ENCODE assay signal across 9 cellular contexts in the genomic region with DNA sequence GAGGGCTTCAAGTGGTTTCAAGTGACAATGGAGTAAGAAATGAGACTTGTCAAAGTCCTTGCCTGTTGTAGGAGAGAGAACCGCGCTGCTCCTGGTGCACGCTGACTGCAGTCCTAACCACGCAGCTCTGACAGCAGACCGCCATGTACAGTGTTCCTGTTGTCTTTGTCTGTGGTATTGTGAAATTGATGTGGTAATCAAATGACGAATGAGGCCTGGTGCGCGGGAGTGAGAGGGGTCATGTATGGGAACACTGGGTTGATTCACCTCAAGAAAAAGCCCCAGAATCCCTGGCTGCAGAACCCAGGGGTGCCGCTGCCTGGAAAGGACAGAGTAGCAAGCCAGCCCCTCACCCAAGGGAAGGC.
A peak's percentile ranks its signal among the peaks of the same experiment; 100 is the strongest.
DNase-seq lines count a peak whose midpoint lies in the region; ATAC-seq, FAIRE-seq and TF ChIP-seq lines count a peak whose summit lies in the region.
"Had no signal": no experiment of that assay in that cellular context is flagged by ENCODE, and none has a peak within 500 bp of the region (broad histone marks: within the 10 kb centered on the region; RNA-seq: fewer than 3 reads in every experiment).

No MANE protein-coding gene starts in this region.

- no peak overlapping the region for H3K27ac ChIP-seq in HepG2 (ENCODE audit: extremely low read length, insufficient read depth, low read length)

- no peaks in the 10 kb centered on the region for H3K27me3 ChIP-seq in HepG2 (ENCODE audit: control insufficient read depth in 1 of 2, insufficient read depth in 2 of 2, low read length in 2 of 2)

- no peaks in the 10 kb centered on the region for H3K4me1 ChIP-seq in HepG2 (ENCODE audit: insufficient read depth, low read length)

- intact Hi-C loops in HepG2 (cut with micrococcal nuclease; ENCODE audit: unreplicated experiment) = no loop called here

- ATAC-seq in HepG2 (no peak), HG03442 (IDR thresholded peaks at IDR 0.05; ENCODE audit: unreplicated experiment) (no peak)

- POLR2A ChIA-PET in HepG2 (lab: Yijun Ruan, JAX) = no interaction called here

- H3K79me2 ChIP-seq in HepG2 (ENCODE audit: insufficient read depth, low read length) = no peaks in the 10 kb centered on the region

- BruUV-seq in HepG2 (replicated peaks; lab: Mats Ljungman, UMichigan) = no TSS peak

- DNase-seq in activated naive CD4-positive, alpha-beta T cell treated with Interleukin-2 at 50 U/mL for 16 hours = peak; percentile 77
- DNase-seq in HepG2 (ENCODE audit: low spot score) = no peak
- DNase-seq in stimulated activated CD8-positive, alpha-beta memory T cell treated with anti-CD3 and anti-CD28 coated beads, Interleukin-4, amount 100 ng/mL, for 48 hours = peak; percentile 83
- DNase-seq in HPDE6-E6E7 (ENCODE audit: extremely low spot score) = no peak
- no peak for DNase-seq in putamen (ENCODE audit: low spot score)
- DNase-seq in NCI-H1436 treated with DMSO at 0.1 percent for 48 hours (lab: John Stamatoyannopoulos, UW) = no peak

- H3K9ac ChIP-seq in HepG2 (ENCODE audit: insufficient read depth, low read depth, low read length) = no peak overlapping the region

- no peak overlapping the region for H3K4me3 ChIP-seq in HepG2 (replicated peaks in 1 of 3; ENCODE audit: insufficient read depth in 1 of 3, low read depth in 2 of 3, low read length in 3 of 3)

- FAIRE-seq in HepG2 (lab: Jason Lieb, UNC) = no peak
- FAIRE-seq: colon had no signal

- no peak for TF ChIP-seq CTCF in HepG2 (CRISPR knock-in tag; IDR thresholded peaks at IDR 0.05)

- no peaks in the 10 kb centered on the region for H3K9me3 ChIP-seq in HepG2 (ENCODE audit: low read length)

- CTCF ChIA-PET in HepG2 (lab: Yijun Ruan, JAX; ENCODE audit: low intra/inter-chr PET ratio, low total read pairs) = no interaction called here

- TF ChIP-seq EP300 in HepG2 (IDR thresholded peaks at IDR 0.05; ENCODE audit: low read depth in 2 of 2, low read length in 2 of 2) = no peak
- TF ChIP-seq EP300 in HepG2 (CRISPR knock-in tag; IDR thresholded peaks at IDR 0.05; ENCODE audit: borderline replicate concordance) = no peak

- in situ Hi-C loops in HepG2 (cut with HindIII; ENCODE audit: extremely low pct_ligation_motif_present, low pct_unique_long_range_greater_than_20kb) = no loop called here

- no peak overlapping the region for H3K4me2 ChIP-seq in HepG2 (ENCODE audit: low read depth, low read length)

- 90% methylated on average over 9 of the region's 9 CpGs for WGBS in HepG2 (ENCODE audit: low lambda C conversion rate)

- peaks cover 0 to 1% of the 10 kb centered on the region in 2 experiments; a peak in 2 of 5 replicates for H3K36me3 ChIP-seq in HepG2 (replicated peaks in 1 of 2; ENCODE audit: control insufficient read depth in 1 of 2, insufficient read depth in 2 of 2, low read length in 2 of 2)

- TF ChIP-seq RAD21 in HepG2 (CRISPR knock-in tag; IDR thresholded peaks at IDR 0.05) = no peak

- no peak for TF ChIP-seq POLR2A in HepG2 (IDR thresholded peaks at IDR 0.05; ENCODE audit: insufficient read depth in 1 of 2, low read depth in 2 of 2, low read length in 2 of 2)

- H4K20me1 ChIP-seq in HepG2 (ENCODE audit: insufficient read depth, low read length) = no peaks in the 10 kb centered on the region

- no peak overlapping the region for H2AFZ ChIP-seq in HepG2 (ENCODE audit: low read length)

TF ChIP-seq in PFSK-1, 5 proteins besides CTCF, POLR2A, EP300 and RAD21:
- TF ChIP-seq POLR2AphosphoS5 (IDR thresholded peaks at IDR 0.05; ENCODE audit: low read depth, low read length) = no peak
- TF ChIP-seq FOXP2 (optimal IDR thresholded peaks at IDR 0.05; ENCODE audit: borderline replicate concordance, extremely low read depth, extremely low read length, insufficient read depth) = peak; percentile 71
- no peak for TF ChIP-seq SIN3A (IDR thresholded peaks at IDR 0.05; ENCODE audit: borderline replicate concordance, insufficient read depth, low read length)

TF ChIP-seq in HepG2, 621 proteins besides CTCF, POLR2A, EP300 and RAD21:
- no peak for TF ChIP-seq MAZ (IDR thresholded peaks at IDR 0.05; ENCODE audit: borderline replicate concordance, low read depth, low read length)
- TF ChIP-seq MAZ (CRISPR knock-in tag; IDR thresholded peaks at IDR 0.05; ENCODE audit: low read depth) = no peak
- peak; percentile 55; the same call in 1 of the 2 replicates for TF ChIP-seq CEBPB (IDR thresholded peaks at IDR 0.05; ENCODE audit: borderline replicate concordance, low read depth, low read length)
- peak; percentile 83; the same call in 1 of the 2 replicates for TF ChIP-seq ZBTB33 (CRISPR knock-in tag; IDR thresholded peaks at IDR 0.05)

Comparison
In these comparisons a context has a peak if more than half of its experiments do, and no peak if none do; other contexts are left out.
1. DNase-seq: peak in activated naive CD4-positive, alpha-beta T cell treated with Interleukin-2 at 50 U/mL for 16 hours (single experiment) and stimulated activated CD8-positive, alpha-beta memory T cell treated with anti-CD3 and anti-CD28 coated beads, Interleukin-4, amount 100 ng/mL, for 48 hours (single experiment); none in HepG2 (single experiment), HPDE6-E6E7 (single experiment), putamen (single experiment) and NCI-H1436 treated with DMSO at 0.1 percent for 48 hours (single experiment).